Comparison of ENCODE assay signal across 8 cellular contexts in the genomic region with DNA sequence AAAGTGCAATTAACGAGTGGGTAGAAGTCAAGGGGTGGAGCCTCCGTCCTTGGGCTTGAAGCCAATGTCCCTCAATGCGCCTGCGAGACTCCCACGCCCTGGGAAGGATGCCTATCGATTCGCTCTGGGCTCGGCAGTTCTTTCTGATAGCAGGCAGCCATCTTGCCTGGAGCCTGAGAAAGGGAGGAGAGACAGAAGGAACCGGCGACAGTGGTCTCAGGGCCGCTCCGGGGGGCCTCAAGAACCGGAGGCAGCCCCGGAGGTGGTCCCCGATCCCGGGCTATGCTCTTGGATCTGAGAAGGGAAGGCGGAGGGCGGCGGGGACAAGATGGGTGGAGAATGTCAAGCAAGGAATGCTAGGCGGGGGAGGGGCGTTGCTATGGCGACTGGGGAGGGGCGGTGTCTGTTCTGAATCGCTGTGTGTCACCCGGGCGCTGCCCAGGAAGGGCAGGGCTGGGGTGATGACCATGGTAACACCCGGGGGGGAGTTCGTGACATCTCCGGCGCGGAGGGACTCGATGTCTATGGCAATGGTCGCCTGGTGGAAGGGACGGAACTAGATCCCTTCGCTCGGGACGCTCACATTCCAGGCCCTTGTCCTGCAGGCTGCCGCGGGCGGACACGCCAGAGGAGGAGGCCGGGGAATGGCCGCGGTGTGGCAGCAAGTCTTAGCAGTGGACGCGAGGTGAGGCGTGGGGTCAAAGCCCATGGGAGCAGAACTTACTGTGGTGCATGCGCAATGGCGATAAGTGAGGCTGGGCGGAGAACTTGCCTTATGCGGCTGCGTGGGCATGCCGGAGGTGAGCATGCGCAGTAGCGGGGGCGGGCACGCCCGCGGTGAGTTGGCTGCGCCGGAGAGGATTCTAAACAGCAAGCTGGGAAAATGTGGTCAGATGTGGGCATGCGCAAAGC. TPM values are rescaled to one million over a fixed set of nuclear protein-coding genes. Genes with fewer than 3 reads are reported as not detected.
A peak's percentile ranks its signal among the peaks of the same experiment; 100 is the strongest.
DNase-seq lines count a peak whose midpoint lies in the region; ATAC-seq, FAIRE-seq and TF ChIP-seq lines count a peak whose summit lies in the region.

Gene WDR13 (plus strand): TSS at position 140 of the 912 bp plus-strand sequence. CDS start 505 bp downstream, at position 645.

- H3K27ac ChIP-seq in mammary epithelial cell (ENCODE audit: insufficient read depth, low read depth, low read length): peak within 1 kb of the TSS; percentile 89
- H3K27ac ChIP-seq in iPS-20b (ENCODE audit: low read length): peak within 1 kb of the TSS; percentile 56
- H3K27ac ChIP-seq in skeletal muscle tissue (ENCODE audit: low read depth, low read length): peak within 1 kb of the TSS; percentile 98

- in situ Hi-C loops in mammary epithelial cell (cut with MboI; ENCODE audit: low sequenced_read_pairs in 2 of 2): no loop called here

- dilution Hi-C loops in mammary epithelial cell (cut with HindIII; ENCODE audit: low sequenced_read_pairs): no loop called here

- H3K4me2 ChIP-seq in mammary epithelial cell (ENCODE audit: insufficient read depth, low read depth, low read length): peak within 1 kb of the TSS; percentile 65

- ATAC-seq in GM18867 (IDR thresholded peaks at IDR 0.05; ENCODE audit: unreplicated experiment) (peak; percentile 74), HG03108 (IDR thresholded peaks at IDR 0.05; ENCODE audit: unreplicated experiment) (peak; percentile 54)

- H3K9ac ChIP-seq in mammary epithelial cell (ENCODE audit: insufficient read depth, low read length) (peak within 1 kb of the TSS; percentile 92), iPS-20b (ENCODE audit: low read depth, low read length) (peak within 1 kb of the TSS; percentile 93), skeletal muscle tissue (ENCODE audit: low read depth in 1 of 3, low read length in 3 of 3) (peak within 1 kb of the TSS; percentile 91 to 96 (median 91))

- TF ChIP-seq CTCF in WI38 (IDR thresholded peaks at IDR 0.05; ENCODE audit: low read depth, low read length) (no peak), mammary epithelial cell (conservative IDR thresholded peaks at IDR 0.05 in 1 of 2, IDR thresholded peaks at IDR 0.05 in 1 of 2; ENCODE audit: extremely low read depth in 1 of 2, insufficient read depth in 1 of 2, low read depth in 1 of 2, low read length in 2 of 2) (no peak)

- H3K27me3 ChIP-seq in mammary epithelial cell (ENCODE audit: insufficient read depth, low read length): no peaks in the 10 kb centered on the region
- H3K27me3 ChIP-seq in iPS-20b (ENCODE audit: insufficient read depth, low read length): no peaks in the 10 kb centered on the region
- H3K27me3 ChIP-seq in skeletal muscle tissue (ENCODE audit: control insufficient read depth in 3 of 3, insufficient read depth in 3 of 3, low read length in 3 of 3): no peaks in the 10 kb centered on the region

- H2AFZ ChIP-seq in mammary epithelial cell (ENCODE audit: low read depth, low read length): peak within 1 kb of the TSS; percentile 55

- CTCF ChIA-PET in mammary epithelial cell (lab: Charles Lee; ENCODE audit: low non-redundant PET): no interaction called here

- 57% methylated on average over 21 of the region's 62 CpGs for WGBS in mammary epithelial cell (ENCODE audit: low coverage, missing lambda C conversion rate)

- no peaks in the 10 kb centered on the region for H4K20me1 ChIP-seq in mammary epithelial cell (ENCODE audit: insufficient read depth, low read length)

- H3K79me2 ChIP-seq in mammary epithelial cell (ENCODE audit: insufficient read depth, low read length): peaks cover 13% of the 10 kb centered on the region

- H3K36me3 ChIP-seq in mammary epithelial cell (ENCODE audit: insufficient read depth, low read length) (no peaks in the 10 kb centered on the region), iPS-20b (ENCODE audit: insufficient read depth, low read depth, low read length) (peaks cover 11% of the 10 kb centered on the region; the same call in 1 of the 2 replicates), skeletal muscle tissue (ENCODE audit: control insufficient read depth in 3 of 3, insufficient read depth in 3 of 3, low read length in 3 of 3) (peaks cover 24 to 36% (median 28%) of the 10 kb centered on the region in 3 donors)

- peak within 1 kb of the TSS; percentile 66 for H3K4me3 ChIP-seq in WI38 (ENCODE audit: low read depth, low read length)
- H3K4me3 ChIP-seq in mammary epithelial cell (replicated peaks in 1 of 3; ENCODE audit: insufficient read depth in 1 of 3, low read depth in 2 of 3, low read length in 3 of 3): peak within 1 kb of the TSS; percentile 40 to 82 (median 65)
- peak within 1 kb of the TSS; percentile 95 for H3K4me3 ChIP-seq in iPS-20b (ENCODE audit: low read length)
- peak within 1 kb of the TSS; percentile 86 to 96 (median 94) for H3K4me3 ChIP-seq in skeletal muscle tissue (ENCODE audit: low read length in 3 of 3)

- DNase-seq in NCI-H2227 treated with DMSO at 0.1 percent for 48 hours (lab: John Stamatoyannopoulos, UW) (peak; percentile 98), mammary epithelial cell (peak; percentile 87)

- H3K9me3 ChIP-seq in mammary epithelial cell (replicated peaks; ENCODE audit: insufficient read depth, low read length) (peaks cover 2% of the 10 kb centered on the region), iPS-20b (ENCODE audit: insufficient read depth, low read depth, low read length) (no peaks in the 10 kb centered on the region), skeletal muscle tissue (ENCODE audit: control insufficient read depth in 3 of 3, low read length in 3 of 3) (no peaks in the 10 kb centered on the region)

- H3K4me1 ChIP-seq in mammary epithelial cell (ENCODE audit: insufficient read depth, low read length) (peaks cover 7% of the 10 kb centered on the region), iPS-20b (ENCODE audit: insufficient read depth, low read length) (no peaks in the 10 kb centered on the region; the same call in 1 of the 2 replicates), skeletal muscle tissue (ENCODE audit: control insufficient read depth in 3 of 3, insufficient read depth in 3 of 3, low read length in 3 of 3) (peaks cover 4 to 9% (median 5%) of the 10 kb centered on the region in 3 donors)

- BruUV-seq in mammary epithelial cell (replicated peaks; lab: Mats Ljungman, UMichigan): TSS peak; percentile 64

- intact Hi-C loops in mammary epithelial cell (cut with micrococcal nuclease): loop anchor here (1.0 to 10.0 kb wide), 3 partner anchors 17 to 113 kb away; partner anchors contain the start of gene RBM3

- peak; percentile 67 for FAIRE-seq in A204.1 (lab: Jason Lieb, UNC)

RNA-seq across cellular contexts. Expression of gene WDR13, which starts in this region (rescaled TPM):
- total RNA-seq in mammary epithelial cell (10 to 100 TPM; 80.7 to 84.8 TPM), skeletal muscle tissue (50.6 TPM)
- 82.4 TPM for polyA plus RNA-seq in mammary epithelial cell
- polyA minus RNA-seq in mammary epithelial cell: 163 TPM

Comparison
In these comparisons a context has a peak if more than half of its experiments do, and no peak if none do; other contexts are left out.
1. Peak in every context shown above with its lines: DNase-seq, ATAC-seq, H3K4me3 ChIP-seq and H3K27ac ChIP-seq.